In genomic region chr17:82347994-82348393, GRCh38 we compare ENCODE assay signal across 4 cellular contexts. TPM values are rescaled to one million over a fixed set of nuclear protein-coding genes. Genes with fewer than 3 reads are reported as not detected.
"Had no signal": no experiment of that assay in that cellular context is flagged by ENCODE, and none has a peak within 500 bp of the region (broad histone marks: within the 10 kb centered on the region; RNA-seq: fewer than 3 reads in every experiment).

No MANE protein-coding gene starts in this region.

RNA-seq across cellular contexts. Expression of gene UTS2R, which starts 23.6 kb away (rescaled TPM):
- total RNA-seq: H1, HT-29 had no signal
- polyA plus RNA-seq: GM23338, IgD-negative memory B cell had no signal

RNA-seq across cellular contexts. Expression of gene CD7, which starts 30.6 kb away (rescaled TPM):
- total RNA-seq: HT-29 had no signal
